Comparison of ENCODE assay signal across 25 cellular contexts in genomic region chr3:188533172-188533571, GRCh38.
"Had no signal": no experiment of that assay in that cellular context is flagged by ENCODE, and none has a peak within 500 bp of the region (broad histone marks: within the 10 kb centered on the region; RNA-seq: fewer than 3 reads in every experiment).

No MANE protein-coding gene starts in this region.

- H3K4me3 ChIP-seq: esophagus muscularis mucosa, gastrocnemius medialis, hepatocyte, right atrium auricular region, testis, transverse colon had no signal

- DNase-seq: activated CD4-positive, alpha-beta T cell treated with anti-CD3 and anti-CD28 coated beads for 36 hours; activated CD4-positive, CD25-positive, alpha-beta regulatory T cell; activated CD8-positive, alpha-beta memory T cell treated with anti-CD3 and anti-CD28 coated beads, Interleukin-2, amount 50 U/mL, for 4 hours; activated effector memory CD4-positive, alpha-beta T cell treated with anti-CD3 and anti-CD28 coated beads, Interleukin-2, amount 50 U/mL, for 16 hours; activated naive CD4-positive, alpha-beta T cell treated with anti-CD3 and anti-CD28 coated beads for 36 hours; activated naive CD8-positive, alpha-beta T cell treated with anti-CD3 and anti-CD28 coated beads for 36 hours; activated T-cell treated with anti-CD3 and anti-CD28 coated beads, Interleukin-2, amount 50 U/mL, for 1 hour; central memory CD4-positive, alpha-beta T cell; endodermal cell; gastrocnemius medialis; kidney; left colon; naive B cell; nucleus accumbens; stimulated activated CD4-positive, alpha-beta T cell treated with anti-CD3 and anti-CD28 coated beads, Interleukin-2, amount 100 ng/mL, for 48 hours; stimulated activated naive CD8-positive, alpha-beta T cell treated with anti-CD3 and anti-CD28 coated beads, Interleukin-15, Interleukin-2, amounts not matched to agents 100 U/mL and 50 U/mL, for 24 hours; testis; transverse colon had no signal

- H3K27me3 Mint-ChIP-seq: activated CD4-positive, alpha-beta T cell treated with anti-CD3 and anti-CD28 coated beads for 36 hours; activated naive CD8-positive, alpha-beta T cell treated with anti-CD3 and anti-CD28 coated beads for 36 hours; dendritic cell treated with granulocyte-macrophage colony-stimulating factor and Interleukin-4, amounts not matched to agents 40 ng/mL and 50 ng/mL, for 4 days; naive B cell had no signal

- FAIRE-seq: kidney had no signal

- H3K36me3 ChIP-seq: esophagus muscularis mucosa, gastrocnemius medialis, right atrium auricular region, transverse colon had no signal

- H3K4me3 Mint-ChIP-seq: activated CD4-positive, alpha-beta T cell treated with anti-CD3 and anti-CD28 coated beads for 36 hours; activated naive CD4-positive, alpha-beta T cell treated with anti-CD3 and anti-CD28 coated beads for 36 hours; activated naive CD8-positive, alpha-beta T cell treated with anti-CD3 and anti-CD28 coated beads for 36 hours; activated T-helper 1 cell treated with anti-CD3 and anti-CD28 coated beads, Interleukin-12 subunit alpha, Interleukin-12 subunit beta, Interleukin-2, Interleukin-4 antibody, amounts not matched to agents 30 ng/mL and 10 ng/mL and 1 ng/mL, durations not matched to agents 14 hours and 24 hours and 36 hours; dendritic cell treated with granulocyte-macrophage colony-stimulating factor and Interleukin-4, amounts not matched to agents 40 ng/mL and 50 ng/mL, for 4 days; endodermal cell; mesothelial cell of epicardium; neural crest cell had no signal

- H3K9me3 Mint-ChIP-seq: activated naive CD4-positive, alpha-beta T cell treated with anti-CD3 and anti-CD28 coated beads for 36 hours; activated naive CD8-positive, alpha-beta T cell treated with anti-CD3 and anti-CD28 coated beads for 36 hours; activated T-helper 1 cell treated with anti-CD3 and anti-CD28 coated beads, Interleukin-12 subunit alpha, Interleukin-12 subunit beta, Interleukin-2, Interleukin-4 antibody, amounts not matched to agents 30 ng/mL and 10 ng/mL and 1 ng/mL, durations not matched to agents 14 hours and 24 hours and 36 hours; dendritic cell treated with granulocyte-macrophage colony-stimulating factor and Interleukin-4, amounts not matched to agents 40 ng/mL and 50 ng/mL, for 4 days; endodermal cell; mesothelial cell of epicardium; naive B cell had no signal

- ATAC-seq: activated CD4-positive, alpha-beta T cell treated with anti-CD3 and anti-CD28 coated beads for 36 hours; gastrocnemius medialis; left colon; stimulated activated naive CD8-positive, alpha-beta T cell treated with anti-CD3 and anti-CD28 coated beads, Interleukin-15, Interleukin-2, amounts not matched to agents 100 U/mL and 50 U/mL, for 24 hours had no signal

- H3K36me3 Mint-ChIP-seq: mesothelial cell of epicardium had no signal

- H3K4me2 ChIP-seq: hepatocyte had no signal

- H2AFZ ChIP-seq: hepatocyte had no signal

- H3K27me3 ChIP-seq: esophagus muscularis mucosa, gastrocnemius medialis, hepatocyte, right atrium auricular region, testis, transverse colon had no signal

- H3K4me1 ChIP-seq: testis had no signal

- H3K4me1 Mint-ChIP-seq: activated CD4-positive, alpha-beta T cell treated with anti-CD3 and anti-CD28 coated beads for 36 hours; endodermal cell; mesothelial cell of epicardium had no signal

- H3K27ac Mint-ChIP-seq: activated CD4-positive, alpha-beta T cell treated with anti-CD3 and anti-CD28 coated beads for 36 hours; activated naive CD4-positive, alpha-beta T cell treated with anti-CD3 and anti-CD28 coated beads for 36 hours; activated naive CD8-positive, alpha-beta T cell treated with anti-CD3 and anti-CD28 coated beads for 36 hours; activated T-helper 1 cell treated with anti-CD3 and anti-CD28 coated beads, Interleukin-12 subunit alpha, Interleukin-12 subunit beta, Interleukin-2, Interleukin-4 antibody, amounts not matched to agents 30 ng/mL and 10 ng/mL and 1 ng/mL, durations not matched to agents 14 hours and 24 hours and 36 hours; dendritic cell treated with granulocyte-macrophage colony-stimulating factor and Interleukin-4, amounts not matched to agents 40 ng/mL and 50 ng/mL, for 4 days; endodermal cell; mesothelial cell of epicardium had no signal

- H3K9me3 ChIP-seq: esophagus muscularis mucosa, gastrocnemius medialis, right atrium auricular region, testis, transverse colon had no signal

- H3K27ac ChIP-seq: gastrocnemius medialis, hepatocyte, right atrium auricular region, testis, transverse colon had no signal
